ENCODE assay signal across 26 cellular contexts in genomic region chr1:247908761-247909160, GRCh38. TPM values are rescaled to one million over a fixed set of nuclear protein-coding genes. Genes with fewer than 3 reads are reported as not detected.
"Had no signal": no experiment of that assay in that cellular context is flagged by ENCODE, and none has a peak within 500 bp of the region (broad histone marks: within the 10 kb centered on the region; RNA-seq: fewer than 3 reads in every experiment).

No MANE protein-coding gene starts in this region.

- H3K9me3 ChIP-seq: esophagus squamous epithelium, right atrium auricular region, sigmoid colon, testis, tibial nerve, upper lobe of right lung had no signal

- ATAC-seq: gastroesophageal sphincter; left cardiac atrium; left ventricle myocardium superior; naive thymus-derived CD4-positive, alpha-beta T cell; stimulated activated naive B cell treated with anti-CD40 and anti-IgM and Interleukin-4, amounts not matched to agents 10 μg/mL and 1 μg/mL and 100 μg/mL, for 72 hours; stimulated activated naive CD8-positive, alpha-beta T cell treated with anti-CD3 and anti-CD28 coated beads, Interleukin-15, amount 100 ng/mL, for 72 hours; upper lobe of right lung had no signal

- H3K27ac ChIP-seq: esophagus squamous epithelium, gastroesophageal sphincter, right atrium auricular region, sigmoid colon, skin epidermis, testis, tibial nerve, upper lobe of right lung had no signal

- H3K36me3 ChIP-seq: esophagus squamous epithelium, gastroesophageal sphincter, right atrium auricular region, sigmoid colon, tibial nerve, upper lobe of right lung had no signal

- H3K4me3 ChIP-seq: esophagus squamous epithelium, gastroesophageal sphincter, right atrium auricular region, sigmoid colon, skin epidermis, testis, tibial nerve, upper lobe of right lung had no signal

- H3K4me1 ChIP-seq: esophagus squamous epithelium, gastroesophageal sphincter, right atrium auricular region, sigmoid colon, testis, tibial nerve, upper lobe of right lung had no signal

- DNase-seq: esophagus squamous epithelium; foreskin fibroblast; glutamatergic neuron; kidney; left cardiac atrium; left ventricle myocardium superior; mesendoderm; naive thymus-derived CD4-positive, alpha-beta T cell; posterior cingulate gyrus; sigmoid colon; stimulated activated CD4-positive, alpha-beta T cell treated with anti-CD3 and anti-CD28 coated beads, Interleukin-2, amount 100 ng/mL, for 24 hours; stimulated activated CD4-positive, alpha-beta T cell treated with anti-CD3 and anti-CD28 coated beads, Interleukin-4, amount 100 ng/mL, for 4 hours; stimulated activated naive B cell treated with anti-CD40 and anti-IgM and Interleukin-4, amounts not matched to agents 10 μg/mL and 1 μg/mL and 100 μg/mL, for 72 hours; stimulated activated naive CD8-positive, alpha-beta T cell treated with anti-CD3 and anti-CD28 coated beads, Interleukin-15, amount 100 ng/mL, for 72 hours; testis; upper lobe of right lung had no signal

- H3K27me3 ChIP-seq: esophagus squamous epithelium, gastroesophageal sphincter, right atrium auricular region, sigmoid colon, testis, tibial nerve, upper lobe of right lung had no signal

RNA-seq across cellular contexts. Expression of gene OR2T8, which starts 11.3 kb away (rescaled TPM):
- total RNA-seq: epithelial cell of proximal tubule; gastroesophageal sphincter; kidney; left cardiac atrium; left ventricle myocardium superior; lung microvascular endothelial cell; naive thymus-derived CD4-positive, alpha-beta T cell; neural crest cell; osteocyte; right atrium auricular region; sigmoid colon; subcutaneous adipose tissue; upper lobe of right lung had no signal

RNA-seq across cellular contexts. Expression of gene OR2W3, which starts 13.4 kb away (rescaled TPM):
- total RNA-seq: epithelial cell of proximal tubule, kidney, left ventricle myocardium superior, lung microvascular endothelial cell had no signal

RNA-seq across cellular contexts. Expression of gene OR2AJ1, which starts 15.9 kb away (rescaled TPM):
- total RNA-seq: epithelial cell of proximal tubule; esophagus squamous epithelium; gastroesophageal sphincter; kidney; left cardiac atrium; left ventricle myocardium superior; lung microvascular endothelial cell; mononuclear cell; naive thymus-derived CD4-positive, alpha-beta T cell; neural crest cell; osteocyte; right atrium auricular region; sigmoid colon; subcutaneous adipose tissue; tibial nerve; upper lobe of right lung had no signal

RNA-seq across cellular contexts. Expression of gene OR2L8, which starts 39.9 kb away (rescaled TPM):
- total RNA-seq: epithelial cell of proximal tubule, esophagus squamous epithelium, gastroesophageal sphincter, kidney, left cardiac atrium, left ventricle myocardium superior, lung microvascular endothelial cell, neural crest cell, osteocyte, right atrium auricular region, sigmoid colon, subcutaneous adipose tissue, upper lobe of right lung had no signal
